ENCODE assay signal across 31 cellular contexts in genomic region chr4:151455212-151455611, GRCh38. TPM values are rescaled to one million over a fixed set of nuclear protein-coding genes. Genes with fewer than 3 reads are reported as not detected.
DNase-seq lines count a peak whose midpoint lies in the region; ATAC-seq and TF ChIP-seq lines count a peak whose summit lies in the region.
"Had no signal": no experiment of that assay in that cellular context is flagged by ENCODE, and none has a peak within 500 bp of the region (broad histone marks: within the 10 kb centered on the region; RNA-seq: fewer than 3 reads in every experiment).

No MANE protein-coding gene starts in this region.

- peak overlapping the region; percentile 46 for H3K4me2 ChIP-seq in neural progenitor cell
- H3K4me2 ChIP-seq: SK-N-SH had no signal

- peaks cover 42% of the 10 kb centered on the region for H3K4me1 ChIP-seq in neural progenitor cell

- H3K27me3 Mint-ChIP-seq in neural progenitor cell (ENCODE audit: insufficient read depth, low read depth) = peaks cover 4% of the 10 kb centered on the region
- H3K27me3 Mint-ChIP-seq: stimulated activated naive CD8-positive, alpha-beta T cell treated with anti-CD3 and anti-CD28 coated beads, Interleukin-15, amount 100 ng/mL, for 72 hours had no signal

- 0 out of 2 replicates have a peak, but pooled peaks have one; percentile 7 for TF ChIP-seq RAD21 in Ishikawa (IDR thresholded peaks at IDR 0.05; ENCODE audit: low read depth)

- H3K79me2 ChIP-seq in neural progenitor cell (ENCODE audit: low read depth) = no peaks in the 10 kb centered on the region

- peaks cover 19% of the 10 kb centered on the region for H4K20me1 ChIP-seq in neural progenitor cell (ENCODE audit: low read depth)

- ATAC-seq in HG03378 (IDR thresholded peaks at IDR 0.05; ENCODE audit: unreplicated experiment) = no peak
- ATAC-seq in stimulated activated naive CD8-positive, alpha-beta T cell treated with anti-CD3 and anti-CD28 coated beads, Interleukin-15, Interleukin-2, amounts not matched to agents 100 U/mL and 50 U/mL, for 24 hours = no peak
- ATAC-seq: activated CD4-positive, CD25-positive, alpha-beta regulatory T cell treated with anti-CD3 and anti-CD28 coated beads, Interleukin-2, amount 50 U/mL, for 24 hours; activated T-cell treated with anti-CD3 and anti-CD28 coated beads, Interleukin-2, amount 50 U/mL, for 72 hours; stimulated activated naive CD8-positive, alpha-beta T cell treated with anti-CD3 and anti-CD28 coated beads, Interleukin-15, amount 100 ng/mL, for 72 hours had no signal

- H3K36me3 Mint-ChIP-seq in neural progenitor cell = no peaks in the 10 kb centered on the region
- H3K36me3 Mint-ChIP-seq: activated CD4-positive, alpha-beta memory T cell treated with anti-CD3 and anti-CD28 coated beads for 36 hours had no signal

- no peaks in the 10 kb centered on the region for H3K9me3 Mint-ChIP-seq in neural progenitor cell
- H3K9me3 Mint-ChIP-seq: activated CD4-positive, alpha-beta memory T cell treated with anti-CD3 and anti-CD28 coated beads for 36 hours; activated T-cell treated with anti-CD3 and anti-CD28 coated beads, Interleukin-2, amount 50 U/mL, for 72 hours; nephron; stimulated activated naive CD8-positive, alpha-beta T cell treated with anti-CD3 and anti-CD28 coated beads, Interleukin-15, amount 100 ng/mL, for 72 hours; T-helper 1 cell treated with Interleukin-12 subunit alpha and Interleukin-12 subunit beta and Interleukin-4 antibody, amounts not matched to agents 30 μg/mL and 1 μg/mL, for 36 hours had no signal

- H3K36me3 ChIP-seq in neural progenitor cell = no peaks in the 10 kb centered on the region
- H3K36me3 ChIP-seq: esophagus muscularis mucosa, ovary, thoracic aorta had no signal

- no peaks in the 10 kb centered on the region for H3K9me3 ChIP-seq in neural progenitor cell (ENCODE audit: low read depth)
- H3K9me3 ChIP-seq: esophagus muscularis mucosa, ovary, SK-N-SH, thoracic aorta had no signal

- no peak overlapping the region for H3K27ac ChIP-seq in C4-2B
- H3K27ac ChIP-seq in neural progenitor cell = no peak overlapping the region
- H3K27ac ChIP-seq: esophagus muscularis mucosa, ovary, thoracic aorta had no signal

- no peak for TF ChIP-seq EP300 in Ishikawa (IDR thresholded peaks at IDR 0.05; ENCODE audit: borderline replicate concordance)

- no peaks in the 10 kb centered on the region for H3K27me3 ChIP-seq in neural progenitor cell
- H3K27me3 ChIP-seq: esophagus muscularis mucosa, ovary had no signal

- H3K4me3 Mint-ChIP-seq in neural progenitor cell = no peak overlapping the region
- H3K4me3 Mint-ChIP-seq: activated CD4-positive, alpha-beta memory T cell treated with anti-CD3 and anti-CD28 coated beads for 36 hours; activated T-cell treated with anti-CD3 and anti-CD28 coated beads, Interleukin-2, amount 50 U/mL, for 72 hours; nephron; stimulated activated naive CD8-positive, alpha-beta T cell treated with anti-CD3 and anti-CD28 coated beads, Interleukin-15, amount 100 ng/mL, for 72 hours; T-helper 1 cell treated with Interleukin-12 subunit alpha and Interleukin-12 subunit beta and Interleukin-4 antibody, amounts not matched to agents 30 μg/mL and 1 μg/mL, for 36 hours had no signal

- no peak overlapping the region for H3K9ac ChIP-seq in neural progenitor cell
- H3K9ac ChIP-seq: SK-N-SH had no signal

- peaks cover 12% of the 10 kb centered on the region for H3K4me1 Mint-ChIP-seq in neural progenitor cell
- H3K4me1 Mint-ChIP-seq: stimulated activated naive CD8-positive, alpha-beta T cell treated with anti-CD3 and anti-CD28 coated beads, Interleukin-15, amount 100 ng/mL, for 72 hours had no signal

- TF ChIP-seq CTCF in C4-2B (conservative IDR thresholded peaks at IDR 0.05) (peak; percentile 19), choroid plexus epithelial cell (conservative IDR thresholded peaks at IDR 0.05; ENCODE audit: low read depth, low read length) (peak; percentile 25), neural progenitor cell (IDR thresholded peaks at IDR 0.05) (no peak)

- DNase-seq in choroid plexus epithelial cell (ENCODE audit: low read depth) (peak; percentile 7), neural progenitor cell (ENCODE audit: low spot score) (peak; percentile 55), NCI-H2227 (lab: John Stamatoyannopoulos, UW; ENCODE audit: unreplicated experiment) (no peak), amniotic stem cell (lab: John Stamatoyannopoulos, UW) (no peak)
- no peak for DNase-seq in stimulated activated naive CD8-positive, alpha-beta T cell treated with anti-CD3 and anti-CD28 coated beads, Interleukin-15, Interleukin-2, amounts not matched to agents 100 U/mL and 50 U/mL, for 24 hours
- DNase-seq: activated CD4-positive, alpha-beta memory T cell treated with anti-CD3 and anti-CD28 coated beads for 36 hours; activated naive CD4-positive, alpha-beta T cell; activated T-cell treated with anti-CD3 and anti-CD28 coated beads, Interleukin-2, amount 50 U/mL, for 72 hours; dermis blood vessel endothelial cell; DMS 273 treated with DMSO at 0.1 percent for 48 hours; foreskin melanocyte; GOT3; IMR-90; NCI-H1694; NCI-H2171; NCI-H510A treated with DMSO at 0.1 percent for 48 hours; NK-92 treated with Interleukin-12 subunit alpha and Interleukin-12 subunit beta, amount 100 ng/mL, for 24 hours; ovary; retina; SK-N-SH; stimulated activated CD4-positive, alpha-beta T cell treated with anti-CD3 and anti-CD28 coated beads, Interleukin-2, amount 100 ng/mL, for 24 hours; stimulated activated CD8-positive, alpha-beta memory T cell treated with anti-CD3 and anti-CD28 coated beads, Interleukin-4, amount 100 ng/mL, for 48 hours; stimulated activated naive CD8-positive, alpha-beta T cell treated with anti-CD3 and anti-CD28 coated beads, Interleukin-15, amount 100 ng/mL, for 72 hours had no signal

- H3F3A ChIP-seq in neural progenitor cell (ENCODE audit: low read depth) = no peaks in the 10 kb centered on the region

- no peak overlapping the region for H3K27ac Mint-ChIP-seq in neural progenitor cell
- H3K27ac Mint-ChIP-seq: activated CD4-positive, alpha-beta memory T cell treated with anti-CD3 and anti-CD28 coated beads for 36 hours; activated T-cell treated with anti-CD3 and anti-CD28 coated beads, Interleukin-2, amount 50 U/mL, for 72 hours; nephron; stimulated activated naive CD8-positive, alpha-beta T cell treated with anti-CD3 and anti-CD28 coated beads, Interleukin-15, amount 100 ng/mL, for 72 hours; T-helper 1 cell treated with Interleukin-12 subunit alpha and Interleukin-12 subunit beta and Interleukin-4 antibody, amounts not matched to agents 30 μg/mL and 1 μg/mL, for 36 hours had no signal

- no peak overlapping the region for H2AFZ ChIP-seq in neural progenitor cell (replicated peaks)

- no peak overlapping the region for H3K4me3 ChIP-seq in choroid plexus epithelial cell (ENCODE audit: low read depth, low read length)
- no peak overlapping the region for H3K4me3 ChIP-seq in neural progenitor cell
- H3K4me3 ChIP-seq: esophagus muscularis mucosa, ovary, thoracic aorta had no signal

TF ChIP-seq in Ishikawa, 13 proteins besides CTCF, POLR2A, EP300 and RAD21:
- no peak for TF ChIP-seq CREB1 (IDR thresholded peaks at IDR 0.05; ENCODE audit: low read depth)
- no peak for TF ChIP-seq TAF1 (IDR thresholded peaks at IDR 0.05; ENCODE audit: low read depth)
- TF ChIP-seq, protein P1, sequence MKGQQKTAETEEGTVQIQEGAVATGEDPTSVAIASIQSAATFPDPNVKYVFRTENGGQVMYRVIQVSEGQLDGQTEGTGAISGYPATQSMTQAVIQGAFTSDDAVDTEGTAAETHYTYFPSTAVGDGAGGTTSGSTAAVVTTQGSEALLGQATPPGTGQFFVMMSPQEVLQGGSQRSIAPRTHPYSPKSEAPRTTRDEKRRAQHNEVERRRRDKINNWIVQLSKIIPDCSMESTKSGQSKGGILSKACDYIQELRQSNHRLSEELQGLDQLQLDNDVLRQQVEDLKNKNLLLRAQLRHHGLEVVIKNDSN (IDR thresholded peaks at IDR 0.05) = no peak
- TF ChIP-seq FOXM1 (IDR thresholded peaks at IDR 0.05; ENCODE audit: borderline replicate concordance, low read depth) = no peak
- no peak for TF ChIP-seq TCF12 (IDR thresholded peaks at IDR 0.05; ENCODE audit: low read depth)
- TF ChIP-seq YY1 (IDR thresholded peaks at IDR 0.05; ENCODE audit: low read depth) = no peak
- TF ChIP-seq ZBTB7A (IDR thresholded peaks at IDR 0.05; ENCODE audit: low read depth) = no peak
- no peak for TF ChIP-seq TEAD4 (IDR thresholded peaks at IDR 0.05)
- TF ChIP-seq, protein P2, sequence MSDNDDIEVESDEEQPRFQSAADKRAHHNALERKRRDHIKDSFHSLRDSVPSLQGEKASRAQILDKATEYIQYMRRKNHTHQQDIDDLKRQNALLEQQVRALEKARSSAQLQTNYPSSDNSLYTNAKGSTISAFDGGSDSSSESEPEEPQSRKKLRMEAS (IDR thresholded peaks at IDR 0.05) = no peak
- TF ChIP-seq, protein P3, sequence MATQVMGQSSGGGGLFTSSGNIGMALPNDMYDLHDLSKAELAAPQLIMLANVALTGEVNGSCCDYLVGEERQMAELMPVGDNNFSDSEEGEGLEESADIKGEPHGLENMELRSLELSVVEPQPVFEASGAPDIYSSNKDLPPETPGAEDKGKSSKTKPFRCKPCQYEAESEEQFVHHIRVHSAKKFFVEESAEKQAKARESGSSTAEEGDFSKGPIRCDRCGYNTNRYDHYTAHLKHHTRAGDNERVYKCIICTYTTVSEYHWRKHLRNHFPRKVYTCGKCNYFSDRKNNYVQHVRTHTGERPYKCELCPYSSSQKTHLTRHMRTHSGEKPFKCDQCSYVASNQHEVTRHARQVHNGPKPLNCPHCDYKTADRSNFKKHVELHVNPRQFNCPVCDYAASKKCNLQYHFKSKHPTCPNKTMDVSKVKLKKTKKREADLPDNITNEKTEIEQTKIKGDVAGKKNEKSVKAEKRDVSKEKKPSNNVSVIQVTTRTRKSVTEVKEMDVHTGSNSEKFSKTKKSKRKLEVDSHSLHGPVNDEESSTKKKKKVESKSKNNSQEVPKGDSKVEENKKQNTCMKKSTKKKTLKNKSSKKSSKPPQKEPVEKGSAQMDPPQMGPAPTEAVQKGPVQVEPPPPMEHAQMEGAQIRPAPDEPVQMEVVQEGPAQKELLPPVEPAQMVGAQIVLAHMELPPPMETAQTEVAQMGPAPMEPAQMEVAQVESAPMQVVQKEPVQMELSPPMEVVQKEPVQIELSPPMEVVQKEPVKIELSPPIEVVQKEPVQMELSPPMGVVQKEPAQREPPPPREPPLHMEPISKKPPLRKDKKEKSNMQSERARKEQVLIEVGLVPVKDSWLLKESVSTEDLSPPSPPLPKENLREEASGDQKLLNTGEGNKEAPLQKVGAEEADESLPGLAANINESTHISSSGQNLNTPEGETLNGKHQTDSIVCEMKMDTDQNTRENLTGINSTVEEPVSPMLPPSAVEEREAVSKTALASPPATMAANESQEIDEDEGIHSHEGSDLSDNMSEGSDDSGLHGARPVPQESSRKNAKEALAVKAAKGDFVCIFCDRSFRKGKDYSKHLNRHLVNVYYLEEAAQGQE (IDR thresholded peaks at IDR 0.05; ENCODE audit: low read depth) = no peak
- TF ChIP-seq NFIC (IDR thresholded peaks at IDR 0.05) = no peak
- TF ChIP-seq CEBPB (IDR thresholded peaks at IDR 0.05) = no peak
- no peak for TF ChIP-seq EGR1 (IDR thresholded peaks at IDR 0.05)

RNA-seq across cellular contexts. Expression of gene FHIP1A, which starts 46.2 kb away (rescaled TPM):
- 12.7 and 25.7 TPM in 2 replicates for total RNA-seq in neural progenitor cell (ENCODE audit: low replicate concordance)

Comparison
In these comparisons a context has a peak if more than half of its experiments do, and no peak if none do; other contexts are left out.
1. DNase-seq: peak in choroid plexus epithelial cell (single experiment) and neural progenitor cell (single experiment); none in stimulated activated naive CD8-positive, alpha-beta T cell treated with anti-CD3 and anti-CD28 coated beads, Interleukin-15, Interleukin-2, amounts not matched to agents 100 U/mL and 50 U/mL, for 24 hours (single experiment), NCI-H2227 (single experiment) and amniotic stem cell (single experiment).